13 cellular contexts compared by ENCODE assay signal in the genomic region with DNA sequence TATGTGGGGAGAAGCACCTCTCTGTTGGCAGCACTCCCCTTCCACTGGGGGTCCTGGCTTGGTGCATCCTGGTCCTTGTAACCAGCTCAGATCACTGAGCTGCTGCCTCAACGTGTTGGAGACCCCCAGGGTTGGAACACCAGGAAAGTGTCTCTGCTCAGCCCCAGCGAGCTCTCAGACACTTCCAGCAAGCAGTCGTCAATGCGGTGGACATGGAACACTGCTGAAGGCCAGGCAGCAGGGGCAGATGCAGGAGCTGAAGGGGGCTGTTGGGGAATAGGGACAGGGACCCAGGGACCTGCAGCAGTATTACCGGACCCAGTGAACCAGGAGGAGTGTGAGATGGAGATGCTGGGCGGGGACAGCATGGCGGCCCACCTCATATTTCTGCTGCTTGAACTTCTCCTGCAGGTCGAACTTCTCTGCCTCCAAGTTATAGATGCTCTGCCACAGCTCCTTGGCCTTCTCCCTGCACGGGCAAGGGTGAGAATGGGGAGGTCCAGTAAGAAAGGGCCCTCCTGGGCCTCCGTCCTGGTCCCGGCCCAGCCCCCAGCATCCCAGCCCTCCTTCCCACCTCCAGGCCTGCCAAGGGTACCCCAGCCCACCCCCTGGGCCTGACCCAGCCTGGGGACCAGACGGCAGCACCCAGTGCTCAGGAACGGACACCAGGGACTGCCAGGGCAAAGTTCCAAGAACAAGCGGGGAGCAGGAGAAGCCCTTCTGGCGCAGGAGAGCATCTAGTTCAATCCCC. TPM values are rescaled to one million over a fixed set of nuclear protein-coding genes. Genes with fewer than 3 reads are reported as not detected.
"Had no signal": no experiment of that assay in that cellular context is flagged by ENCODE, and none has a peak within 500 bp of the region (broad histone marks: within the 10 kb centered on the region; RNA-seq: fewer than 3 reads in every experiment).

No MANE protein-coding gene starts in this region.

- H3K4me1 Mint-ChIP-seq: naive B cell had no signal

- H3K4me3 ChIP-seq: ascending aorta, breast epithelium, pancreas, smooth muscle cell, suprapubic skin had no signal

- H3K36me3 Mint-ChIP-seq: naive B cell had no signal

- H3K4me2 ChIP-seq: smooth muscle cell had no signal

- H3K27ac ChIP-seq: ascending aorta, breast epithelium, pancreas, suprapubic skin had no signal

- ATAC-seq: activated CD4-positive, CD25-positive, alpha-beta regulatory T cell treated with anti-CD3 and anti-CD28 coated beads, Interleukin-2, amount 50 U/mL, for 24 hours had no signal

- H3K4me1 ChIP-seq: ascending aorta, breast epithelium, pancreas had no signal

- H3K4me3 Mint-ChIP-seq: naive B cell; stimulated activated naive CD8-positive, alpha-beta T cell treated with anti-CD3 and anti-CD28 coated beads, Interleukin-15, Interleukin-2, amounts not matched to agents 100 ng/mL and 50 ng/mL, for 24 hours had no signal

- H3K27ac Mint-ChIP-seq: stimulated activated naive CD8-positive, alpha-beta T cell treated with anti-CD3 and anti-CD28 coated beads, Interleukin-15, Interleukin-2, amounts not matched to agents 100 ng/mL and 50 ng/mL, for 24 hours had no signal

- H3K36me3 ChIP-seq: ascending aorta, breast epithelium, pancreas, suprapubic skin had no signal

- H3K9me3 ChIP-seq: ascending aorta, breast epithelium, pancreas, suprapubic skin had no signal

- H3K27me3 ChIP-seq: ascending aorta, breast epithelium, pancreas, suprapubic skin had no signal

- DNase-seq: activated naive CD4-positive, alpha-beta T cell; naive B cell; T-helper 1 cell; T1000 had no signal

- H3K9me3 Mint-ChIP-seq: naive B cell; stimulated activated naive CD8-positive, alpha-beta T cell treated with anti-CD3 and anti-CD28 coated beads, Interleukin-15, Interleukin-2, amounts not matched to agents 100 ng/mL and 50 ng/mL, for 24 hours had no signal

RNA-seq across cellular contexts. Expression of a gene that starts 16.4 kb away (rescaled TPM):
- total RNA-seq: activated CD8-positive, alpha-beta memory T cell treated with anti-CD3 and anti-CD28 coated beads for 36 hours; ascending aorta had no signal

RNA-seq across cellular contexts. Expression of a gene that starts 38.0 kb away (rescaled TPM):
- total RNA-seq: activated CD8-positive, alpha-beta memory T cell treated with anti-CD3 and anti-CD28 coated beads for 36 hours; mononuclear cell had no signal
